ENCODE assay signal across 8 cellular contexts in the genomic region with DNA sequence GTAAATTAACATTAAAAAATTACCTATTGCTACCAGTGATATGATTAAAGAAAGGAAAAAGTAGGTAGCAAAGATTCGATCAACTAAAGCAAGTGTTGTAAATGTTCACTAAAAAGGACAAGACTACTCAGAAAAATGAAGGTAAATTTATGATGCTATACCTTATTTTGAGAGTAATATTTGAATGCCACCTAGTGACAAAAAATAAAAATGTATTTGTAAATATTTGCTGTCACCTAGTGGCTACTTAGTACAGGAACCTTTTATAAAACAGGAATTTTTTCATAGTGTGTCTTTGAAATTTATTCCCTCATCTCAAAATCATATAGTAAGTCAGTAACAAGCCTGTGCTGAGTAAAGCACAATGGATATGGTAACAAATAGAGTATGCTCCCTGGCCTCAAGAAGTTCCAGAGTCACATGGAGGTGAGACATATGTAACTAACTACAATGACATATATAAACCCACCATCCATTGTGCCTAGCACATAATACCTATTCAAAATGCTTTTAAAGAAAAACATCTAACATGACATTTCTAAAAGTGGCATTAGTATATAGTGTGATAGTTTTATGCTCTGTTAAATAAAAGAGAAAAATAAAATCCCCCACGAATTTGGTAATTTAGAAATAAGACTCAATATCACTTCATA.
DNase-seq lines count a peak whose midpoint lies in the region; ATAC-seq and TF ChIP-seq lines count a peak whose summit lies in the region.

No MANE protein-coding gene starts in this region.

- peaks cover 4% of the 10 kb centered on the region for H3K36me3 Mint-ChIP-seq in activated naive CD4-positive, alpha-beta T cell treated with anti-CD3 and anti-CD28 coated beads for 36 hours (ENCODE audit: low read depth)

- CTCF ChIA-PET in Panc1 (lab: Charles Lee) = no interaction called here
- CTCF ChIA-PET in activated naive CD4-positive, alpha-beta T cell treated with anti-CD3 and anti-CD28 coated beads for 36 hours (lab: Charles Lee) = interaction anchor here (1.1 kb wide), 1 partner anchor 788 kb away, joined by 3 read pairs; no protein-coding TSS in a partner anchor

- H3K27ac ChIP-seq in left ventricle myocardium inferior (replicated peaks) = no peak overlapping the region
- no peak overlapping the region for H3K27ac ChIP-seq in Panc1 (ENCODE audit: low read length)
- no peak overlapping the region for H3K27ac ChIP-seq in foreskin keratinocyte

- H3K4me3 ChIP-seq in left ventricle myocardium inferior (no peak overlapping the region), Panc1 (ENCODE audit: low read depth in 2 of 2, low read length in 2 of 2) (no peak overlapping the region)

- H3K9me3 ChIP-seq in left ventricle myocardium inferior (replicated peaks) (no peaks in the 10 kb centered on the region), Panc1 (ENCODE audit: control insufficient read depth, insufficient read depth, low read depth, low read length) (no peaks in the 10 kb centered on the region)

- ATAC-seq in left cardiac atrium (no peak), Panc1 (peak; percentile 34; the same call in 1 of the 2 replicates), foreskin keratinocyte (no peak)

- no peak overlapping the region for H3K4me3 Mint-ChIP-seq in activated naive CD4-positive, alpha-beta T cell treated with anti-CD3 and anti-CD28 coated beads for 36 hours

- POLR2A ChIA-PET in Panc1 (lab: Charles Lee) = no interaction called here

- TF ChIP-seq CTCF in left ventricle myocardium inferior (IDR thresholded peaks at IDR 0.05; ENCODE audit: borderline replicate concordance) (peak; percentile 45), Panc1 (IDR thresholded peaks at IDR 0.05) (peak; percentile 68; the same call in 1 of the 2 replicates), foreskin keratinocyte (conservative IDR thresholded peaks at IDR 0.05) (peak; percentile 78)

- no peaks in the 10 kb centered on the region for H3K4me1 Mint-ChIP-seq in activated naive CD4-positive, alpha-beta T cell treated with anti-CD3 and anti-CD28 coated beads for 36 hours (ENCODE audit: low read depth)

- peaks cover 6% of the 10 kb centered on the region for H3K36me3 ChIP-seq in left ventricle myocardium inferior
- H3K36me3 ChIP-seq in Panc1 (ENCODE audit: control insufficient read depth, insufficient read depth, low read length) = peaks cover 12% of the 10 kb centered on the region; the same call in 1 of the 2 replicates

- no peak overlapping the region for H3K27ac Mint-ChIP-seq in activated naive CD4-positive, alpha-beta T cell treated with anti-CD3 and anti-CD28 coated beads for 36 hours

- no peaks in the 10 kb centered on the region for H3K27me3 Mint-ChIP-seq in activated naive CD4-positive, alpha-beta T cell treated with anti-CD3 and anti-CD28 coated beads for 36 hours (ENCODE audit: low read depth)

- H3K9me3 Mint-ChIP-seq in activated naive CD4-positive, alpha-beta T cell treated with anti-CD3 and anti-CD28 coated beads for 36 hours = no peaks in the 10 kb centered on the region

- no TSS peak for BruUV-seq in Panc1 (replicated peaks; lab: Mats Ljungman, UMichigan)

- intact Hi-C loops in left ventricle myocardium inferior (cut with micrococcal nuclease) (loop anchor here (5.0 kb wide), 1 partner anchor 556 kb away; no protein-coding TSS in a partner anchor), left cardiac atrium (cut with DNase I) (no loop called here), Panc1 (cut with micrococcal nuclease; ENCODE audit: unreplicated experiment) (loop anchor here (5.0 to 10.0 kb wide), 2 partner anchors 163 to 541 kb away; no protein-coding TSS in a partner anchor)
- intact Hi-C loops in activated naive CD4-positive, alpha-beta T cell treated with anti-CD3 and anti-CD28 coated beads for 36 hours (cut with micrococcal nuclease) = loop anchor here (2.0 to 5.0 kb wide), 4 partner anchors 181 to 789 kb away; no protein-coding TSS in a partner anchor

- no peaks in the 10 kb centered on the region for H3K27me3 ChIP-seq in left ventricle myocardium inferior (ENCODE audit: low read depth)
- H3K27me3 ChIP-seq in Panc1 (ENCODE audit: control insufficient read depth, insufficient read depth, low read length) = no peaks in the 10 kb centered on the region
- no peaks in the 10 kb centered on the region for H3K27me3 ChIP-seq in foreskin keratinocyte

- in situ Hi-C loops in Panc1 (cut with HindIII; ENCODE audit: low pct_unique_long_range_greater_than_20kb, low sequenced_read_pairs) = no loop called here

- H3K4me1 ChIP-seq in left ventricle myocardium inferior = no peaks in the 10 kb centered on the region
- no peaks in the 10 kb centered on the region for H3K4me1 ChIP-seq in Panc1 (ENCODE audit: control insufficient read depth, insufficient read depth, low read length)
- H3K4me1 ChIP-seq in foreskin keratinocyte = peaks cover under 1% of the 10 kb centered on the region

- no peak for DNase-seq in left ventricle myocardium inferior
- DNase-seq in left cardiac atrium = no peak
- DNase-seq in KG1 (lab: John Stamatoyannopoulos, UW) = peak; percentile 2
- peak; percentile 48 for DNase-seq in Panc1 (ENCODE audit: low read depth, low spot score)
- no peak for DNase-seq in foreskin keratinocyte
- no peak for DNase-seq in activated gamma-delta T cell (lab: John Stamatoyannopoulos, UW)
- DNase-seq in activated naive CD4-positive, alpha-beta T cell treated with anti-CD3 and anti-CD28 coated beads for 36 hours = no peak
- no peak for DNase-seq in 8988T

Comparison
In these comparisons a context has a peak if more than half of its experiments do, and no peak if none do; other contexts are left out.
1. intact Hi-C loops: an anchor here in left ventricle myocardium inferior (5.0 kb wide), Panc1 (5.0 to 10.0 kb wide) and activated naive CD4-positive, alpha-beta T cell treated with anti-CD3 and anti-CD28 coated beads for 36 hours (2.0 to 5.0 kb wide); none called in left cardiac atrium.
2. DNase-seq: peak in KG1 (single experiment) and Panc1 (single experiment); none in left ventricle myocardium inferior (single experiment), left cardiac atrium (single experiment), foreskin keratinocyte (0 of 2), activated gamma-delta T cell (single experiment), activated naive CD4-positive, alpha-beta T cell treated with anti-CD3 and anti-CD28 coated beads for 36 hours (single experiment) and 8988T (single experiment).
3. Peak in every context shown above with its lines, with median percentiles within 50 percentile points of each other: CTCF ChIP-seq.